Comparison of ENCODE assay signal across 11 cellular contexts in genomic region chr2:143176606-143177005, GRCh38. TPM values are rescaled to one million over a fixed set of nuclear protein-coding genes. Genes with fewer than 3 reads are reported as not detected.
DNase-seq lines count a peak whose midpoint lies in the region; ATAC-seq and FAIRE-seq lines count a peak whose summit lies in the region.
"Had no signal": no experiment of that assay in that cellular context is flagged by ENCODE, and none has a peak within 500 bp of the region (broad histone marks: within the 10 kb centered on the region; RNA-seq: fewer than 3 reads in every experiment).

No MANE protein-coding gene starts in this region.

- H3K27me3 ChIP-seq in small intestine (ENCODE audit: control insufficient read depth in 2 of 2, insufficient read depth in 2 of 2, low read length in 2 of 2): no peaks in the 10 kb centered on the region

- peak overlapping the region; percentile 34 to 71 for H3K27ac ChIP-seq in small intestine (ENCODE audit: low read depth in 1 of 2, low read length in 1 of 2)
- H3K27ac ChIP-seq: VCaP had no signal

- peak; percentile 15 for ATAC-seq in HG02840 (IDR thresholded peaks at IDR 0.05; ENCODE audit: low FRiP score, unreplicated experiment)
- no peak for ATAC-seq in HG03520 (IDR thresholded peaks at IDR 0.05; ENCODE audit: unreplicated experiment)

- peak overlapping the region; percentile 73 for H3K4me3 Mint-ChIP-seq in activated T-cell treated with anti-CD3 and anti-CD28 coated beads, Interleukin-2, amount 50 U/mL, for 24 hours
- peak overlapping the region; percentile 9 for H3K4me3 Mint-ChIP-seq in activated CD4-positive, alpha-beta memory T cell treated with anti-CD3 and anti-CD28 coated beads for 36 hours

- CTCF ChIA-PET in activated CD4-positive, alpha-beta memory T cell treated with anti-CD3 and anti-CD28 coated beads for 36 hours (lab: Charles Lee): interaction anchor here (0.8 to 1.1 kb wide), 2 partner anchors 15 to 66 kb away, joined by 3 to 4 read pairs; no protein-coding TSS in a partner anchor

- no peaks in the 10 kb centered on the region for H3K27me3 Mint-ChIP-seq in activated T-cell treated with anti-CD3 and anti-CD28 coated beads, Interleukin-2, amount 50 U/mL, for 24 hours
- no peaks in the 10 kb centered on the region for H3K27me3 Mint-ChIP-seq in activated CD4-positive, alpha-beta memory T cell treated with anti-CD3 and anti-CD28 coated beads for 36 hours

- H3K27ac Mint-ChIP-seq in activated T-cell treated with anti-CD3 and anti-CD28 coated beads, Interleukin-2, amount 50 U/mL, for 24 hours: peak overlapping the region; percentile 91
- H3K27ac Mint-ChIP-seq in activated CD4-positive, alpha-beta memory T cell treated with anti-CD3 and anti-CD28 coated beads for 36 hours: peak overlapping the region; percentile 82

- no peaks in the 10 kb centered on the region for H3K9me3 ChIP-seq in small intestine (ENCODE audit: control insufficient read depth, low read depth)

- WGBS in small intestine, 3 donors: 38 to 57% (median 55%) methylated on average over 3 of the region's 3 CpGs

- intact Hi-C loops in activated CD4-positive, alpha-beta memory T cell treated with anti-CD3 and anti-CD28 coated beads for 36 hours (cut with micrococcal nuclease): loop anchor here (2.0 to 5.0 kb wide), 3 partner anchors 14 to 144 kb away; no protein-coding TSS in a partner anchor

- H3K4me1 ChIP-seq in small intestine (ENCODE audit: control insufficient read depth in 2 of 2, insufficient read depth in 1 of 2, low read depth in 1 of 2, low read length in 1 of 2): peaks cover 0 to 5% of the 10 kb centered on the region in 2 donors

- peaks cover 4% of the 10 kb centered on the region for H3K9me3 Mint-ChIP-seq in activated T-cell treated with anti-CD3 and anti-CD28 coated beads, Interleukin-2, amount 50 U/mL, for 24 hours
- H3K9me3 Mint-ChIP-seq in activated CD4-positive, alpha-beta memory T cell treated with anti-CD3 and anti-CD28 coated beads for 36 hours: peaks cover 11% of the 10 kb centered on the region

- POLR2A ChIA-PET in activated CD4-positive, alpha-beta memory T cell treated with anti-CD3 and anti-CD28 coated beads for 36 hours (lab: Charles Lee): no interaction called here

- DNase-seq in activated T-cell treated with anti-CD3 and anti-CD28 coated beads, Interleukin-2, amount 50 U/mL, for 24 hours: no peak
- no peak for DNase-seq in activated T-cell treated with anti-CD3 and anti-CD28 coated beads, Interleukin-2, amount 50 U/mL, for 48 hours
- DNase-seq in activated CD4-positive, alpha-beta memory T cell treated with anti-CD3 and anti-CD28 coated beads for 36 hours: no peak
- DNase-seq in small intestine (peak; percentile 13), GDM1 (lab: John Stamatoyannopoulos, UW) (no peak), hepatic stellate cell (ENCODE audit: low spot score) (no peak)
- DNase-seq: NK-92 treated with Interleukin-12 subunit alpha and Interleukin-12 subunit beta, amount 100 ng/mL, for 24 hours had no signal

- H3K4me3 ChIP-seq in small intestine (ENCODE audit: low read depth in 1 of 2, low read length in 2 of 2): no peak overlapping the region
- H3K4me3 ChIP-seq: lung had no signal

- peaks cover 66% of the 10 kb centered on the region for H3K4me1 Mint-ChIP-seq in activated T-cell treated with anti-CD3 and anti-CD28 coated beads, Interleukin-2, amount 50 U/mL, for 24 hours (ENCODE audit: low read depth)
- H3K4me1 Mint-ChIP-seq in activated CD4-positive, alpha-beta memory T cell treated with anti-CD3 and anti-CD28 coated beads for 36 hours (ENCODE audit: low read depth): peaks cover 52% of the 10 kb centered on the region

- peaks cover 40% of the 10 kb centered on the region for H3K36me3 Mint-ChIP-seq in activated T-cell treated with anti-CD3 and anti-CD28 coated beads, Interleukin-2, amount 50 U/mL, for 24 hours (ENCODE audit: low read depth)
- peaks cover 22% of the 10 kb centered on the region for H3K36me3 Mint-ChIP-seq in activated CD4-positive, alpha-beta memory T cell treated with anti-CD3 and anti-CD28 coated beads for 36 hours

- H3K36me3 ChIP-seq in small intestine (ENCODE audit: control insufficient read depth in 2 of 2, insufficient read depth in 2 of 2, low read length in 2 of 2): no peaks in the 10 kb centered on the region

- no peak for FAIRE-seq in small intestine (lab: Jason Lieb, UNC)

RNA-seq across cellular contexts. Expression of gene ARHGAP15, which starts 47.4 kb away (rescaled TPM):
- total RNA-seq in activated CD4-positive, alpha-beta memory T cell treated with anti-CD3 and anti-CD28 coated beads for 36 hours: 10 to 100 TPM; 70.2 to 71.2 TPM
- polyA plus RNA-seq in small intestine: 10 to 100 TPM in 1 of 3 donors, 1 to 10 TPM in 1, under 1 TPM in 1; 0.67 to 16.5 (median 3.7) TPM
